In the genomic region with DNA sequence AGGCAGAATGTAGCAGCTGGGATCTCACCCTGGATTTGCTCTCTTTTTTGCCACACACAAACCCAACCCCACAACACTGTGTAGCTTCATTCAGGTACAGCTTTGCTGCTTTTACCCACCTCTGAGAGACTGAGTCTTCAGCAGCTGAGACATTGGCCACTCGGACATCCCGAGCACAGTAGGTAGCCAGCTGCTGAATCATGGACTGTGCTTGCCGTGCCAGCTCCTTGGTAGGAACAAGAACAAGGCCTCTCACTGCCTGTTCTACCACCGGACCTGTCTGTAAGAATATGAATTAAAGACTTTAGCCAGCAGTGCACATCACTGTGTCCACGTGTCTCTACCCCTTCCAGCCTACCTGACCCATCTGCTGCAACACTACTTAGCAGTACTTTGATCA, we compare ENCODE assay signal across 7 cellular contexts. TPM values are rescaled to one million over a fixed set of nuclear protein-coding genes. Genes with fewer than 3 reads are reported as not detected.
DNase-seq lines count a peak whose midpoint lies in the region; ATAC-seq and TF ChIP-seq lines count a peak whose summit lies in the region.

No MANE protein-coding gene starts in this region.

- peak overlapping the region; percentile 95 for H3K27ac Mint-ChIP-seq in activated T-helper 1 cell treated with anti-CD3 and anti-CD28 coated beads, Interleukin-12 subunit alpha, Interleukin-12 subunit beta, Interleukin-2, Interleukin-4 antibody, amounts not matched to agents 30 ng/mL and 10 ng/mL and 1 ng/mL, durations not matched to agents 14 hours and 24 hours and 36 hours
- H3K27ac Mint-ChIP-seq in stimulated activated naive B cell treated with anti-CD40 and anti-IgM and Interleukin-4, amounts not matched to agents 10 μg/mL and 1 μg/mL and 100 μg/mL, for 72 hours = peak overlapping the region; percentile 98

- peaks cover 32% of the 10 kb centered on the region for H3K4me1 Mint-ChIP-seq in activated T-helper 1 cell treated with anti-CD3 and anti-CD28 coated beads, Interleukin-12 subunit alpha, Interleukin-12 subunit beta, Interleukin-2, Interleukin-4 antibody, amounts not matched to agents 30 ng/mL and 10 ng/mL and 1 ng/mL, durations not matched to agents 14 hours and 24 hours and 36 hours (ENCODE audit: low read depth)
- peaks cover 19 to 38% of the 10 kb centered on the region in 2 donors for H3K4me1 Mint-ChIP-seq in stimulated activated naive B cell treated with anti-CD40 and anti-IgM and Interleukin-4, amounts not matched to agents 10 μg/mL and 1 μg/mL and 100 μg/mL, for 72 hours

- H3K27ac ChIP-seq in HL-60 (replicated peaks) = peak overlapping the region; percentile 76

- H3K27me3 Mint-ChIP-seq in activated T-helper 1 cell treated with anti-CD3 and anti-CD28 coated beads, Interleukin-12 subunit alpha, Interleukin-12 subunit beta, Interleukin-2, Interleukin-4 antibody, amounts not matched to agents 30 ng/mL and 10 ng/mL and 1 ng/mL, durations not matched to agents 14 hours and 24 hours and 36 hours (ENCODE audit: insufficient read depth) = no peaks in the 10 kb centered on the region
- no peaks in the 10 kb centered on the region for H3K27me3 Mint-ChIP-seq in stimulated activated naive B cell treated with anti-CD40 and anti-IgM and Interleukin-4, amounts not matched to agents 10 μg/mL and 1 μg/mL and 100 μg/mL, for 72 hours

- H3K9me3 Mint-ChIP-seq in activated T-helper 1 cell treated with anti-CD3 and anti-CD28 coated beads, Interleukin-12 subunit alpha, Interleukin-12 subunit beta, Interleukin-2, Interleukin-4 antibody, amounts not matched to agents 30 ng/mL and 10 ng/mL and 1 ng/mL, durations not matched to agents 14 hours and 24 hours and 36 hours = no peaks in the 10 kb centered on the region
- H3K9me3 Mint-ChIP-seq in stimulated activated naive B cell treated with anti-CD40 and anti-IgM and Interleukin-4, amounts not matched to agents 10 μg/mL and 1 μg/mL and 100 μg/mL, for 72 hours = no peaks in the 10 kb centered on the region

- H3K9me3 ChIP-seq in iPS-18c (ENCODE audit: control insufficient read depth, insufficient read depth, low read length) = no peaks in the 10 kb centered on the region

- H3K4me3 Mint-ChIP-seq in activated T-helper 1 cell treated with anti-CD3 and anti-CD28 coated beads, Interleukin-12 subunit alpha, Interleukin-12 subunit beta, Interleukin-2, Interleukin-4 antibody, amounts not matched to agents 30 ng/mL and 10 ng/mL and 1 ng/mL, durations not matched to agents 14 hours and 24 hours and 36 hours = peak overlapping the region; percentile 88
- peak overlapping the region; percentile 87 to 99 for H3K4me3 Mint-ChIP-seq in stimulated activated naive B cell treated with anti-CD40 and anti-IgM and Interleukin-4, amounts not matched to agents 10 μg/mL and 1 μg/mL and 100 μg/mL, for 72 hours

- no peaks in the 10 kb centered on the region for H3K27me3 ChIP-seq in HL-60 (ENCODE audit: insufficient read depth, poor library complexity, severe bottlenecking)

- DNase-seq in HL-60 (ENCODE audit: low read depth in 1 of 2, low spot score in 1 of 2) (no peak), globus pallidus (ENCODE audit: low spot score) (no peak)
- no peak for DNase-seq in activated T-helper 1 cell treated with anti-CD3 and anti-CD28 coated beads, Interleukin-12 subunit alpha, Interleukin-12 subunit beta, Interleukin-2, Interleukin-4 antibody, amounts not matched to agents 30 ng/mL and 10 ng/mL and 1 ng/mL, durations not matched to agents 14 hours and 24 hours and 36 hours (ENCODE audit: low spot score)
- no peak for DNase-seq in stimulated activated naive B cell treated with anti-CD40 and anti-IgM and Interleukin-4, amounts not matched to agents 10 μg/mL and 1 μg/mL and 100 μg/mL, for 72 hours
- no peak for DNase-seq in stimulated activated CD4-positive, alpha-beta T cell treated with anti-CD3 and anti-CD28 coated beads, Interleukin-4, amount 100 ng/mL, for 1 hour

- no peak for ATAC-seq in stimulated activated naive B cell treated with anti-CD40 and anti-IgM and Interleukin-4, amounts not matched to agents 10 μg/mL and 1 μg/mL and 100 μg/mL, for 72 hours (replicated peaks)
- no peak for ATAC-seq in GM19467 (IDR thresholded peaks at IDR 0.05; ENCODE audit: unreplicated experiment)

- H3K36me3 Mint-ChIP-seq in activated T-helper 1 cell treated with anti-CD3 and anti-CD28 coated beads, Interleukin-12 subunit alpha, Interleukin-12 subunit beta, Interleukin-2, Interleukin-4 antibody, amounts not matched to agents 30 ng/mL and 10 ng/mL and 1 ng/mL, durations not matched to agents 14 hours and 24 hours and 36 hours (ENCODE audit: low read depth) = peaks cover 65% of the 10 kb centered on the region
- peaks cover 49 to 65% of the 10 kb centered on the region in 2 donors for H3K36me3 Mint-ChIP-seq in stimulated activated naive B cell treated with anti-CD40 and anti-IgM and Interleukin-4, amounts not matched to agents 10 μg/mL and 1 μg/mL and 100 μg/mL, for 72 hours

- H3K4me3 ChIP-seq in HL-60 (replicated peaks; ENCODE audit: insufficient read depth, low read length) (peak overlapping the region; percentile 93), iPS-18c (ENCODE audit: insufficient read depth, low read depth, low read length) (peak overlapping the region; percentile 95)

- TF ChIP-seq CTCF in HL-60 (IDR thresholded peaks at IDR 0.05; ENCODE audit: insufficient read depth, low read length) = no peak

- intact Hi-C loops in activated T-helper 1 cell treated with anti-CD3 and anti-CD28 coated beads, Interleukin-12 subunit alpha, Interleukin-12 subunit beta, Interleukin-2, Interleukin-4 antibody, amounts not matched to agents 30 ng/mL and 10 ng/mL and 1 ng/mL, durations not matched to agents 14 hours and 24 hours and 36 hours (cut with micrococcal nuclease) = loop anchor here (1.0 kb wide), 1 partner anchor 276 kb away; a partner anchor contains a TSS

RNA-seq across cellular contexts. Expression of a gene that starts 0.9 kb away (rescaled TPM):
- total RNA-seq in activated T-helper 1 cell treated with anti-CD3 and anti-CD28 coated beads, Interleukin-12 subunit alpha, Interleukin-12 subunit beta, Interleukin-2, Interleukin-4 antibody, amounts not matched to agents 30 ng/mL and 10 ng/mL and 1 ng/mL, durations not matched to agents 14 hours and 24 hours and 36 hours = 165 and 166 TPM in 2 replicates

RNA-seq across cellular contexts. Expression of a gene that starts 9.3 kb away (rescaled TPM):
- total RNA-seq in activated T-helper 1 cell treated with anti-CD3 and anti-CD28 coated beads, Interleukin-12 subunit alpha, Interleukin-12 subunit beta, Interleukin-2, Interleukin-4 antibody, amounts not matched to agents 30 ng/mL and 10 ng/mL and 1 ng/mL, durations not matched to agents 14 hours and 24 hours and 36 hours = 74.9 and 79.6 TPM in 2 replicates

RNA-seq across cellular contexts. Expression of a gene that starts 31.6 kb away (rescaled TPM):
- not detected in 2 replicates for total RNA-seq in activated T-helper 1 cell treated with anti-CD3 and anti-CD28 coated beads, Interleukin-12 subunit alpha, Interleukin-12 subunit beta, Interleukin-2, Interleukin-4 antibody, amounts not matched to agents 30 ng/mL and 10 ng/mL and 1 ng/mL, durations not matched to agents 14 hours and 24 hours and 36 hours

RNA-seq across cellular contexts. Expression of a gene that starts 33.7 kb away (rescaled TPM):
- total RNA-seq in activated T-helper 1 cell treated with anti-CD3 and anti-CD28 coated beads, Interleukin-12 subunit alpha, Interleukin-12 subunit beta, Interleukin-2, Interleukin-4 antibody, amounts not matched to agents 30 ng/mL and 10 ng/mL and 1 ng/mL, durations not matched to agents 14 hours and 24 hours and 36 hours = 101 and 105 TPM in 2 replicates
